In the genomic region with DNA sequence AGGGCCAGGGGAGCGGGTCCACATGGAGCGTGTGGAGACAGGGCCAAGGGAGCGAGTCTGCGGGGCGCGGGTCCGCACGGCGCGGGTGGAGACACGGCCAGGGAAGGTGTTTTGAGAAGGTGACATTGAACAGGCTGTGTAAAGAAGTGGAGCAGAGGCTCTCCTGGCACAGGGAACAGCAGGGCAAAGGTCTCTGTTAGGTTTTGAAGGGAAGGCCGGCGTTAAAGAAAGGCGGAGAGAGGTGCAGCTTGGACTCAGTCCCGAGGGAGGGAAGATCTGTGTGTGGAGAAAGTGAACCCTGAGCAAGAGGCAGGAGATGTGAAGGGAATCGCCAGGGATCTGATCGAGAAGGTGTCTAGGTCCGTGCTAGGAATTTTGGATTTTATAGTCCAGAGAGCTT, we compare ENCODE assay signal across 9 cellular contexts. TPM values are rescaled to one million over a fixed set of nuclear protein-coding genes. Genes with fewer than 3 reads are reported as not detected.
A peak's percentile ranks its signal among the peaks of the same experiment; 100 is the strongest.
DNase-seq lines count a peak whose midpoint lies in the region; ATAC-seq, FAIRE-seq and TF ChIP-seq lines count a peak whose summit lies in the region.
"Had no signal": no experiment of that assay in that cellular context is flagged by ENCODE, and none has a peak within 500 bp of the region (broad histone marks: within the 10 kb centered on the region; RNA-seq: fewer than 3 reads in every experiment).

No MANE protein-coding gene starts in this region.

- no peak overlapping the region for H4K8ac ChIP-seq in H1 (ENCODE audit: extremely low read depth, insufficient read depth, low read length)

- H2BK20ac ChIP-seq in H1 (ENCODE audit: low read length): no peak overlapping the region

- peak overlapping the region in 1 of 4 experiments; percentile 60; a peak in 1 of 7 replicates for H3K9ac ChIP-seq in H1 (replicated peaks in 1 of 4; ENCODE audit: extremely low read depth in 1 of 4, low read depth in 3 of 4, low read length in 3 of 4)

- no peak overlapping the region for H2BK120ac ChIP-seq in H1 (replicated peaks; ENCODE audit: low read depth, low read length)

- H2BK12ac ChIP-seq in H1 (ENCODE audit: low read depth, low read length): no peak overlapping the region

- peaks cover 7% of the 10 kb centered on the region for H3K79me1 ChIP-seq in H1 (ENCODE audit: low read depth, low read length)

- no peak for TF ChIP-seq RAD21 in H1 (IDR thresholded peaks at IDR 0.05 in 1 of 2, conservative IDR thresholded peaks at IDR 0.05 in 1 of 2; ENCODE audit: low read depth in 2 of 2, low read length in 2 of 2)

- peaks cover 15% of the 10 kb centered on the region for H3K27me3 ChIP-seq in GM23338 (ENCODE audit: insufficient read depth)
- H3K27me3 ChIP-seq in H1 (replicated peaks in 1 of 4; ENCODE audit: control insufficient read depth in 3 of 4, extremely low read depth in 1 of 4, insufficient read depth in 3 of 4, low read length in 3 of 4): peaks cover 2 to 9% (median 6%) of the 10 kb centered on the region in 4 experiments; a peak in 6 of 7 replicates
- H3K27me3 ChIP-seq in neuron (ENCODE audit: insufficient read depth, low read length): no peaks in the 10 kb centered on the region

- no peak for TF ChIP-seq EP300 in H1 (IDR thresholded peaks at IDR 0.05; ENCODE audit: borderline replicate concordance in 1 of 2, low read depth in 2 of 2, low read length in 2 of 2)

- no peaks in the 10 kb centered on the region for H3K9me3 Mint-ChIP-seq in GM23338

- no peaks in the 10 kb centered on the region for H3K9me2 ChIP-seq in GM23338 (ENCODE audit: insufficient read depth)

- 51% methylated on average over 18 of the region's 18 CpGs; no CpG with 5 or more reads in 1 of the 2 experiments for WGBS in H1 (ENCODE audit: extremely low coverage in 1 of 2, insufficient coverage in 1 of 2, insufficient read length in 1 of 2, insufficient replicate concordance in 2 of 2, low coverage in 1 of 2, low lambda C conversion rate in 2 of 2, missing lambda C conversion rate in 1 of 2), 2 experiments

- H3K27me3 Mint-ChIP-seq in GM23338 (ENCODE audit: insufficient read depth, low read depth, poor library complexity): peaks cover 14% of the 10 kb centered on the region

- H3K4me2 ChIP-seq in GM23338: peak overlapping the region; percentile 71
- peak overlapping the region; percentile 56 to 64 for H3K4me2 ChIP-seq in H1 (ENCODE audit: insufficient read depth in 1 of 2, low read depth in 2 of 2, low read length in 2 of 2)

- H3K36me3 ChIP-seq in GM23338 (ENCODE audit: insufficient read depth): no peaks in the 10 kb centered on the region
- peaks cover 0 to 8% (median 0%) of the 10 kb centered on the region in 4 experiments; a peak in 3 of 8 replicates for H3K36me3 ChIP-seq in H1 (ENCODE audit: control insufficient read depth in 2 of 4, insufficient read depth in 4 of 4, low read length in 3 of 4)
- peaks cover 14% of the 10 kb centered on the region for H3K36me3 ChIP-seq in neuron (ENCODE audit: insufficient read depth, low read length)

- no peak overlapping the region for H4K91ac ChIP-seq in H1 (replicated peaks; ENCODE audit: insufficient read length, low read length)

- no peak overlapping the region for H2BK5ac ChIP-seq in H1 (ENCODE audit: low read depth, low read length)

- H4K20me1 ChIP-seq in GM23338 (replicated peaks; ENCODE audit: insufficient read depth): peaks cover 28% of the 10 kb centered on the region
- peaks cover 8 to 15% of the 10 kb centered on the region in 2 experiments for H4K20me1 ChIP-seq in H1 (replicated peaks in 1 of 2; ENCODE audit: control insufficient read depth in 1 of 2, insufficient read depth in 2 of 2, low read length in 2 of 2)

- H3K4ac ChIP-seq in H1 (replicated peaks; ENCODE audit: insufficient read length, low read depth, low read length): no peak overlapping the region

- peak overlapping the region; percentile 79 for H3K4me3 Mint-ChIP-seq in GM23338

- peaks cover 3% of the 10 kb centered on the region; the same call in 1 of the 2 replicates for H3K4me1 ChIP-seq in GM23338 (ENCODE audit: insufficient read depth)
- peaks cover 0 to 2% (median 0%) of the 10 kb centered on the region in 4 experiments; a peak in 1 of 7 replicates for H3K4me1 ChIP-seq in H1 (replicated peaks in 1 of 4; ENCODE audit: control insufficient read depth in 3 of 4, insufficient read depth in 4 of 4, low read length in 3 of 4)
- peaks cover 11% of the 10 kb centered on the region for H3K4me1 ChIP-seq in neuron (ENCODE audit: insufficient read depth, low read length)

- H2AFZ ChIP-seq in GM23338: no peak overlapping the region
- no peak overlapping the region for H2AFZ ChIP-seq in H1 (ENCODE audit: low read length)
- no peak overlapping the region for H2AFZ ChIP-seq in neuron (ENCODE audit: low read depth, low read length)

- POLR2A ChIA-PET in H1 (lab: Charles Lee; ENCODE audit: partially characterized antibody): interaction anchor here (0.8 to 3.4 kb wide), 6 partner anchors 9 to 52 kb away, joined by 3 to 24 read pairs (median 4); a partner anchor contains a TSS

- no peak for TF ChIP-seq POLR2A in H1 (IDR thresholded peaks at IDR 0.05; ENCODE audit: control extremely low read depth in 1 of 2, low read depth in 2 of 2, low read length in 2 of 2)

- H3K79me2 ChIP-seq in GM23338 (replicated peaks; ENCODE audit: insufficient read depth): peaks cover 22% of the 10 kb centered on the region
- peaks cover 11 to 24% of the 10 kb centered on the region in 2 experiments for H3K79me2 ChIP-seq in H1 (ENCODE audit: control insufficient read depth in 1 of 2, insufficient read depth in 2 of 2, low read length in 2 of 2)

- H3K27ac ChIP-seq in GM23338 (ENCODE audit: low read depth): no peak overlapping the region
- no peak overlapping the region for H3K27ac ChIP-seq in H1 (ENCODE audit: low read depth, low read length)
- H3K27ac ChIP-seq: epithelial cell of prostate had no signal

- no peak for ATAC-seq in GM23338
- no peak for ATAC-seq in GM18867 (IDR thresholded peaks at IDR 0.05; ENCODE audit: unreplicated experiment)
- ATAC-seq: Panc1 had no signal

- no peak overlapping the region for H4K5ac ChIP-seq in H1 (ENCODE audit: insufficient read length, low read depth, low read length)

- H3K27ac Mint-ChIP-seq in GM23338: no peak overlapping the region

- H3K18ac ChIP-seq in H1 (ENCODE audit: extremely low read depth, low read length): no peak overlapping the region

- 0 out of 2 replicates have a peak overlapping the region, but pooled peaks have one; percentile 28 for H2AK5ac ChIP-seq in H1 (ENCODE audit: low read depth, low read length)

- H3K14ac ChIP-seq in H1 (ENCODE audit: insufficient read length): no peak overlapping the region

- H3F3A ChIP-seq in GM23338 (replicated peaks; ENCODE audit: low read depth): 0 out of 2 replicates have a peak, but pooled peaks cover 6% of the 10 kb centered on the region

- H3K23ac ChIP-seq in H1 (ENCODE audit: insufficient read length): no peak overlapping the region

- no peak overlapping the region for H3K56ac ChIP-seq in H1 (replicated peaks; ENCODE audit: insufficient read length, low read depth, low read length)

- no peak overlapping the region for H2BK15ac ChIP-seq in H1 (ENCODE audit: low read length)

- H3K9me3 ChIP-seq in H1 (ENCODE audit: insufficient read depth in 2 of 2, low read depth in 1 of 2, low read length in 1 of 2): no peaks in the 10 kb centered on the region
- H3K9me3 ChIP-seq in neuron (ENCODE audit: low read length): peaks cover 2% of the 10 kb centered on the region

- no peak for FAIRE-seq in H1 (lab: Jason Lieb, UNC)

- CTCF ChIA-PET in H1 (lab: Charles Lee; ENCODE audit: partially characterized antibody): interaction anchor here (0.9 kb wide), 1 partner anchor 20 kb away, joined by 3 read pairs; no protein-coding TSS in a partner anchor

- no peaks in the 10 kb centered on the region; the same call in 1 of the 2 replicates for H3K23me2 ChIP-seq in H1 (ENCODE audit: low read depth, low read length)

- peaks cover 21% of the 10 kb centered on the region for H3K4me1 Mint-ChIP-seq in GM23338

- DNase-seq in GM23338 (ENCODE audit: low spot score): peak; percentile 21
- peak; percentile 24 for DNase-seq in NCI-H69 (lab: John Stamatoyannopoulos, UW)
- no peak for DNase-seq in H1 (ENCODE audit: low read depth in 1 of 2, low spot score in 2 of 2)
- no peak for DNase-seq in NCI-H1694 (lab: John Stamatoyannopoulos, UW)
- no peak for DNase-seq in NCI-H1092 treated with DMSO at 0.1 percent for 48 hours (lab: John Stamatoyannopoulos, UW)

- H3K4me3 ChIP-seq in GM23338: peak overlapping the region; percentile 45
- H3K4me3 ChIP-seq in H1 (ENCODE audit: extremely low read depth in 1 of 4, insufficient read depth in 2 of 4, low read depth in 3 of 4, low read length in 4 of 4): peak overlapping the region in 3 of 4 experiments; percentile 10 to 51 (median 24); a peak in 4 of 8 replicates
- H3K4me3 ChIP-seq in neuron (ENCODE audit: low read length): peak overlapping the region; percentile 21

- H3K36me3 Mint-ChIP-seq in GM23338 (ENCODE audit: low read depth): peaks cover 24% of the 10 kb centered on the region; the same call in 2 of the 3 replicates

- no peak for TF ChIP-seq CTCF in GM23338 (conservative IDR thresholded peaks at IDR 0.05; ENCODE audit: low read depth in 2 of 2)
- TF ChIP-seq CTCF in H1 (IDR thresholded peaks at IDR 0.05; ENCODE audit: control extremely low read depth in 1 of 3, insufficient read depth in 1 of 3, low read depth in 1 of 3, low read length in 3 of 3): no peak

RNA-seq across cellular contexts. Expression of a gene that starts 1.8 kb away (rescaled TPM):
- 17.3 and 17.4 TPM in 2 replicates for total RNA-seq in GM23338 (2014; rRNA removed; shearing (Covaris generic))
- polyA plus RNA-seq in GM23338 (2016; fragmentation: Nextera tagmentation; extraction: Ambion mirVana) (19.7 and 24.5 TPM in 2 replicates), H1 (2011; rRNA removed) (13.8 and 19.5 TPM in 2 replicates)
- 15.1 and 17.5 TPM in 2 replicates for total RNA-seq in H1 (2021; fragmentation: NEBNext Ultra II Directional; extraction: Animal tissue kit (Norgen Biotek cat#: 25700))
- polyA plus RNA-seq in H1 (2011; cell fraction: cytosol; rRNA removed): 19.4 TPM
- 13.6 TPM for polyA plus RNA-seq in H1 (2011; cell fraction: nucleus; rRNA removed)
- polyA plus RNA-seq in H1 (2012, experiment 1 of 2): 13.2 to 18.6 TPM (median 17.0 TPM) in 4 replicates
- polyA plus RNA-seq in H1 (2012, experiment 2 of 2): 22.3 TPM
- 16.5 TPM for polyA plus RNA-seq in H1 (2013, experiment 1 of 2)
- polyA plus RNA-seq in H1 (2013, experiment 2 of 2): 16.9 TPM
- 5.6 and 11.0 TPM in 2 replicates for polyA minus RNA-seq in H1 (2011; rRNA and poly(A)+ RNA removed)
- 5.2 TPM for polyA minus RNA-seq in H1 (2011; cell fraction: cytosol; rRNA and poly(A)+ RNA removed)
- polyA minus RNA-seq in H1 (2011; cell fraction: nucleus; rRNA and poly(A)+ RNA removed): 6.8 TPM

RNA-seq across cellular contexts. Expression of a gene that starts 2.1 kb away (rescaled TPM):
- total RNA-seq in GM23338 (2014; rRNA removed; shearing (Covaris generic)): 90.3 and 125 TPM in 2 replicates
- polyA plus RNA-seq in GM23338 (2016; fragmentation: Nextera tagmentation; extraction: Ambion mirVana): 29.6 and 33.6 TPM in 2 replicates
- total RNA-seq in H1 (2021; fragmentation: NEBNext Ultra II Directional; extraction: Animal tissue kit (Norgen Biotek cat#: 25700)): 111 and 115 TPM in 2 replicates
- 59.7 and 93.1 TPM in 2 replicates for polyA plus RNA-seq in H1 (2011; rRNA removed)
- 59.2 TPM for polyA plus RNA-seq in H1 (2011; cell fraction: cytosol; rRNA removed)
- polyA plus RNA-seq in H1 (2011; cell fraction: nucleus; rRNA removed): 567 TPM
- 107 to 133 TPM (median 124 TPM) in 4 replicates for polyA plus RNA-seq in H1 (2012, experiment 1 of 2)
- 41.3 TPM for polyA plus RNA-seq in H1 (2012, experiment 2 of 2)
- 59.4 TPM for polyA plus RNA-seq in H1 (2013, experiment 1 of 2)
- 46.8 TPM for polyA plus RNA-seq in H1 (2013, experiment 2 of 2)
- polyA minus RNA-seq in H1 (2011; rRNA and poly(A)+ RNA removed): 173 and 242 TPM in 2 replicates
- polyA minus RNA-seq in H1 (2011; cell fraction: cytosol; rRNA and poly(A)+ RNA removed): 96.7 TPM
- polyA minus RNA-seq in H1 (2011; cell fraction: nucleus; rRNA and poly(A)+ RNA removed): 282 TPM

RNA-seq across cellular contexts. Expression of a gene that starts 21.4 kb away (rescaled TPM):
- 99.7 and 108 TPM in 2 replicates for total RNA-seq in GM23338 (2014; rRNA removed; shearing (Covaris generic))
- polyA plus RNA-seq in GM23338 (2016; fragmentation: Nextera tagmentation; extraction: Ambion mirVana): 31.1 and 33.0 TPM in 2 replicates
- 84.0 and 92.7 TPM in 2 replicates for total RNA-seq in H1 (2021; fragmentation: NEBNext Ultra II Directional; extraction: Animal tissue kit (Norgen Biotek cat#: 25700))
- polyA plus RNA-seq in H1 (2011; rRNA removed): 66.4 and 78.7 TPM in 2 replicates
- polyA plus RNA-seq in H1 (2011; cell fraction: cytosol; rRNA removed): 50.9 TPM
- polyA plus RNA-seq in H1 (2011; cell fraction: nucleus; rRNA removed): 51.6 TPM
- polyA plus RNA-seq in H1 (2012, experiment 1 of 2): 61.6 to 68.8 TPM (median 64.8 TPM) in 4 replicates
- polyA plus RNA-seq in H1 (2012, experiment 2 of 2): 77.5 TPM
- polyA plus RNA-seq in H1 (2013, experiment 1 of 2): 38.2 TPM
- polyA plus RNA-seq in H1 (2013, experiment 2 of 2): 39.3 TPM
- polyA minus RNA-seq in H1 (2011; rRNA and poly(A)+ RNA removed): 70.8 and 98.9 TPM in 2 replicates
- polyA minus RNA-seq in H1 (2011; cell fraction: cytosol; rRNA and poly(A)+ RNA removed): 86.2 TPM
- polyA minus RNA-seq in H1 (2011; cell fraction: nucleus; rRNA and poly(A)+ RNA removed): 29.8 TPM

Comparison
In these comparisons a context has a peak if more than half of its experiments do, and no peak if none do; other contexts are left out.
1. DNase-seq: peak in GM23338 (single experiment) and NCI-H69 (single experiment); none in H1 (0 of 2), NCI-H1694 (single experiment) and NCI-H1092 treated with DMSO at 0.1 percent for 48 hours (single experiment).
2. Peak in every context shown above with its lines, with median percentiles within 50 percentile points of each other: H3K4me3 ChIP-seq.